ENCODE assay signal across 8 cellular contexts in the genomic region with DNA sequence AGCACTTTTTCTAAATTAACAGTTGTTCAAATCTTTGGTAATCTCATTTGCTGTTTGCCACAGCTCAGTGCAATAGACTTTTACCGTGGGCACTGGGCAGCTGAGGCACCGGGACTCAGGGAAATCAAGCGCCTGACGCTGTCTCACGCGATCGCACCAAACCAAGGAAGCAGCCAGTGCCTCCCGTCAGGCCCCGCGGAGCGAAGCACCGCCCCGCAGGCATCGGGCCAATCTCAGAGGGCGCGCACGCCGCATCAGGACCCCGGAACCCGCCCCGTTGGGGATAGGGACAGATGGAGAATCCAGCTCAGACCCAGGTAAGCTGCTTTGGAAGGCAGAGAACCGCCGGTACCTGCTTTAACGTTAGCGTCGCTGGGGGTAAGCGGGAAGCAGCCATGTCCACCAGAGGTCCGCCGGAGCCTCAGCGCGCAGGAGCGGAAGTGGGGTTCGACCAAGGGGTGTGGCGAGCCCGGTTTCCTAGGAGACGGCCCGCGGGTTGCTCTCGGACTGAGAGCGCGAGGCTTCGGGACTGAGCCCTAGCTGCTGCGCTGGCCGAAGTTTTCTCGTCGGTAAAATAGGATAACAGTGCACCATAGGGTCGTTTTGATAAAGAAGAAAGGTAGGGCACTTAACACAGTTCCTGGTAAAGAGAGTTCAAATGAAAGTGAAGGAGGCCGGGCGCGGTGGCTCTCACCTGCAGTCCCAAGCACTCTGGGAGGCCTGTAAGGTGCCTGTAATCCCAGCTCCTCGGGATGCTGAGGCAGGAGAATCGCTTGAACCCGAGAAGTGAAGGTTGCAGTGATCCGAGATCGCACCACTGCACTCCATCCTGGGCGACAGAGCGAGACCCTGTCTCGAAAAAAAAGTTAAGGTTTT. TPM values are rescaled to one million over a fixed set of nuclear protein-coding genes. Genes with fewer than 3 reads are reported as not detected.
A peak's percentile ranks its signal among the peaks of the same experiment; 100 is the strongest.
DNase-seq lines count a peak whose midpoint lies in the region; ATAC-seq, FAIRE-seq and TF ChIP-seq lines count a peak whose summit lies in the region.

A gene with protein sequence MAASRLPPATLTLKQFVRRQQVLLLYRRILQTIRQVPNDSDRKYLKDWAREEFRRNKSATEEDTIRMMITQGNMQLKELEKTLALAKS (minus strand): TSS at position 428 of the 876 bp plus-strand sequence. CDS start 31 bp downstream, at position 397.

- H3K27ac Mint-ChIP-seq in natural killer cell treated with Interleukin-12 subunit alpha and Interleukin-12 subunit beta and Interleukin-15 and Interleukin-18, amount 100 ng/mL, for 72 hours, result peak within 1 kb of the TSS; percentile 93 to 98

- ATAC-seq in natural killer cell treated with Interleukin-12 subunit alpha and Interleukin-12 subunit beta and Interleukin-15 and Interleukin-18, amount 100 ng/mL, for 72 hours, result peak; percentile 98
- peak; percentile 98 for ATAC-seq in stimulated activated naive CD8-positive, alpha-beta T cell treated with anti-CD3 and anti-CD28 coated beads, Interleukin-15, Interleukin-2, amounts not matched to agents 100 U/mL and 50 U/mL, for 24 hours

- peak within 1 kb of the TSS; percentile 95 for H3K4me2 ChIP-seq in Loucy (ENCODE audit: low read depth, low read length, poor library complexity, severe bottlenecking)

- no peaks in the 10 kb centered on the region for H3F3A ChIP-seq in Loucy (ENCODE audit: low read depth)

- no peaks in the 10 kb centered on the region for H3K27me3 ChIP-seq in Loucy (ENCODE audit: insufficient read depth, low read length, poor library complexity, severe bottlenecking)

- peak; percentile 95 for DNase-seq in ELF-1 (ENCODE audit: low read depth, low spot score)
- DNase-seq in H54 (ENCODE audit: insufficient read length, low spot score), result peak; percentile 67
- DNase-seq in activated T-helper 9 cell treated with anti-CD3 and anti-CD28 coated beads, Interleukin-2, amount 50 U/mL, for 16 hours (ENCODE audit: low read depth), result peak; percentile 85
- peak; percentile 94 for DNase-seq in fibroblast of pulmonary artery (ENCODE audit: low read depth)
- DNase-seq in natural killer cell treated with Interleukin-12 subunit alpha and Interleukin-12 subunit beta and Interleukin-15 and Interleukin-18, amount 100 ng/mL, for 72 hours (ENCODE audit: low spot score), result peak; percentile 95
- peak; percentile 94 for DNase-seq in stimulated activated naive CD8-positive, alpha-beta T cell treated with anti-CD3 and anti-CD28 coated beads, Interleukin-15, Interleukin-2, amounts not matched to agents 100 U/mL and 50 U/mL, for 24 hours

- H3K4me1 ChIP-seq in Loucy (ENCODE audit: insufficient read depth, low read length, poor library complexity, severe bottlenecking), result peaks cover 20% of the 10 kb centered on the region

- no peaks in the 10 kb centered on the region for H4K20me1 ChIP-seq in Loucy (ENCODE audit: insufficient read depth, low read length, poor library complexity, severe bottlenecking)

- no peaks in the 10 kb centered on the region for H3K9me2 ChIP-seq in Loucy (replicated peaks; ENCODE audit: low read depth, low read length)

- peaks cover 10% of the 10 kb centered on the region; the same call in 1 of the 2 replicates for H3K36me3 ChIP-seq in Loucy (ENCODE audit: insufficient read depth, low read length)

- H3K4me3 ChIP-seq in Loucy (ENCODE audit: low read length, poor library complexity, severe bottlenecking) (peak within 1 kb of the TSS; percentile 89), fibroblast of pulmonary artery (replicated peaks; ENCODE audit: low read depth, low read length) (peak within 1 kb of the TSS; percentile 67)

- peak; percentile 75 for FAIRE-seq in H54 (lab: Jason Lieb, UNC)

- no peaks in the 10 kb centered on the region for H3K9me3 Mint-ChIP-seq in natural killer cell treated with Interleukin-12 subunit alpha and Interleukin-12 subunit beta and Interleukin-15 and Interleukin-18, amount 100 ng/mL, for 72 hours

- H3K79me2 ChIP-seq in Loucy (ENCODE audit: insufficient read depth, low read length), result peaks cover 15% of the 10 kb centered on the region

- H3K9me3 ChIP-seq in Loucy (ENCODE audit: insufficient read depth, low read depth, low read length), result no peaks in the 10 kb centered on the region

- peaks cover 12 to 21% of the 10 kb centered on the region in 2 donors for H3K4me1 Mint-ChIP-seq in natural killer cell treated with Interleukin-12 subunit alpha and Interleukin-12 subunit beta and Interleukin-15 and Interleukin-18, amount 100 ng/mL, for 72 hours (ENCODE audit: low read depth in 2 of 2)

- H3K4me3 Mint-ChIP-seq in natural killer cell treated with Interleukin-12 subunit alpha and Interleukin-12 subunit beta and Interleukin-15 and Interleukin-18, amount 100 ng/mL, for 72 hours, result peak within 1 kb of the TSS; percentile 83

- H3K9ac ChIP-seq in Loucy (ENCODE audit: low read depth, low read length, poor library complexity, severe bottlenecking), result peak within 1 kb of the TSS; percentile 90

- peak within 1 kb of the TSS; percentile 87 for H2AFZ ChIP-seq in Loucy (ENCODE audit: low read length)

- H3K27me3 Mint-ChIP-seq in natural killer cell treated with Interleukin-12 subunit alpha and Interleukin-12 subunit beta and Interleukin-15 and Interleukin-18, amount 100 ng/mL, for 72 hours, result no peaks in the 10 kb centered on the region

- TF ChIP-seq CTCF in Loucy (conservative IDR thresholded peaks at IDR 0.05; ENCODE audit: low read length) (no peak), fibroblast of pulmonary artery (IDR thresholded peaks at IDR 0.05; ENCODE audit: low read length, missing control alignments) (no peak)

- TF ChIP-seq POLR2A in H54 (IDR thresholded peaks at IDR 0.05; ENCODE audit: low read depth, low read length), result peak; percentile 63
- peak; percentile 93 for TF ChIP-seq POLR2A in Raji (IDR thresholded peaks at IDR 0.05; ENCODE audit: insufficient read depth, low read depth, low read length)

- H3K36me3 Mint-ChIP-seq in natural killer cell treated with Interleukin-12 subunit alpha and Interleukin-12 subunit beta and Interleukin-15 and Interleukin-18, amount 100 ng/mL, for 72 hours, result peaks cover 8% of the 10 kb centered on the region

RNA-seq across cellular contexts. Expression of the gene that starts here (rescaled TPM):
- total RNA-seq in natural killer cell treated with Interleukin-12 subunit alpha and Interleukin-12 subunit beta and Interleukin-15 and Interleukin-18, amount 100 ng/mL, for 72 hours, result 10 to 100 TPM; 25.4 to 29.5 TPM

Comparison
In these comparisons a context has a peak if more than half of its experiments do, and no peak if none do; other contexts are left out.
1. Peak in every context shown above with its lines: DNase-seq, ATAC-seq and H3K4me3 ChIP-seq.